Comparison of ENCODE assay signal across 1 cellular context in the genomic region with DNA sequence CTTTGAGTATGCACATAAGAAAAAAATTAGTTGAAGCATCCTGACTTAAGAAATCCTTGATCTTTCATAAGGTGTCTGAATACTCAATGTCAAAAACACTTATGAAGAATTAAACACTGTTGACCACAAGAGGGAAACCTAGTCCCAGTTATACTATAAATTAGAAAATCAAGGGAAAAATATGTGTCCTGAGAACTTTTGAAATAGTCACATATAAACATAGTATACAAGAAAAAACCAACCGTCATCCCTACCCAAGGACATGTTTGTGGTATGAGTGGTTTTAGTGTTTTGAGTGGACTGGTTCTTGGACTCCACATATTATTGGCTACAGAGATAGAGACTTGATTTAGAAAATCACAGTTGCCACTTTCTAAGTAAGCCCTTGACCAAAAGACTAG.
TF ChIP-seq lines count a peak whose summit lies in the region.

No MANE protein-coding gene starts in this region.

TF ChIP-seq in liver, 16 proteins besides CTCF, POLR2A, EP300 and RAD21 (continued from another document):
- TF ChIP-seq REST (IDR thresholded peaks at IDR 0.05) (no peak), ZBTB33 (IDR thresholded peaks at IDR 0.05) (no peak), HNF4A (conservative IDR thresholded peaks at IDR 0.05) (no peak), HNF4G (IDR thresholded peaks at IDR 0.05) (no peak), EGR1 (IDR thresholded peaks at IDR 0.05; ENCODE audit: low read depth in 2 of 2) (no peak), JUND (IDR thresholded peaks at IDR 0.05) (no peak), FOXA2 (IDR thresholded peaks at IDR 0.05) (no peak), NR2F2 (IDR thresholded peaks at IDR 0.05) (no peak), MAX (IDR thresholded peaks at IDR 0.05) (no peak)
TF ChIP-seq in liver: peak in this region for 0.
